23 cellular contexts compared by ENCODE assay signal in genomic region chr9:136507221-136507991, GRCh38. TPM values are rescaled to one million over a fixed set of nuclear protein-coding genes. Genes with fewer than 3 reads are reported as not detected.
DNase-seq lines count a peak whose midpoint lies in the region; ATAC-seq, FAIRE-seq and TF ChIP-seq lines count a peak whose summit lies in the region.
"Had no signal": no experiment of that assay in that cellular context is flagged by ENCODE, and none has a peak within 500 bp of the region (broad histone marks: within the 10 kb centered on the region; RNA-seq: fewer than 3 reads in every experiment).

No MANE protein-coding gene starts in this region.

- H4K20me1 ChIP-seq in HepG2 (ENCODE audit: insufficient read depth, low read length) = no peaks in the 10 kb centered on the region
- no peaks in the 10 kb centered on the region for H4K20me1 ChIP-seq in K562 (replicated peaks; ENCODE audit: control insufficient read depth, insufficient read depth, low read length)
- no peaks in the 10 kb centered on the region for H4K20me1 ChIP-seq in SK-N-SH (ENCODE audit: insufficient read depth)

- H3K27ac ChIP-seq in HepG2 (ENCODE audit: extremely low read length, insufficient read depth, low read length) = no peak overlapping the region
- no peak overlapping the region for H3K27ac ChIP-seq in right lobe of liver
- no peak overlapping the region for H3K27ac ChIP-seq in K562 (ENCODE audit: extremely low read depth, low read depth, low read length)
- no peak overlapping the region for H3K27ac ChIP-seq in neuronal stem cell (replicated peaks; ENCODE audit: low read length)
- H3K27ac ChIP-seq in foreskin keratinocyte = no peak overlapping the region
- H3K27ac ChIP-seq in SK-N-SH (ENCODE audit: low read depth in 2 of 2, low read length in 1 of 2) = no peak overlapping the region
- H3K27ac ChIP-seq: BLaER1 treated with 17β-estradiol and CSF1 and Interleukin-3, amounts not matched to agents 10 nM and 100 nM; C4-2B had no signal

- TF ChIP-seq CTCF in HepG2 (CRISPR knock-in tag; IDR thresholded peaks at IDR 0.05) (no peak), right lobe of liver (IDR thresholded peaks at IDR 0.05) (no peak), K562 (IDR thresholded peaks at IDR 0.05 in 2 of 3, conservative IDR thresholded peaks at IDR 0.05 in 1 of 3; ENCODE audit: insufficient read depth in 2 of 3, low read depth in 1 of 3, low read length in 3 of 3) (no peak), foreskin keratinocyte (conservative IDR thresholded peaks at IDR 0.05) (no peak), SK-N-SH (IDR thresholded peaks at IDR 0.05) (no peak)

- H3K4ac ChIP-seq in neuronal stem cell (ENCODE audit: low read length) = no peak overlapping the region

- TF ChIP-seq POLR2A in HepG2 (IDR thresholded peaks at IDR 0.05; ENCODE audit: insufficient read depth in 1 of 2, low read depth in 2 of 2, low read length in 2 of 2) (no peak), right lobe of liver (IDR thresholded peaks at IDR 0.05) (no peak), K562 (conservative IDR thresholded peaks at IDR 0.05) (no peak)

- peaks cover 33% of the 10 kb centered on the region for H3K79me1 ChIP-seq in neuronal stem cell (ENCODE audit: low read depth, low read length)

- TF ChIP-seq EP300 in HepG2 (IDR thresholded peaks at IDR 0.05; ENCODE audit: low read depth in 2 of 2, low read length in 2 of 2) (no peak), HepG2 (CRISPR knock-in tag; IDR thresholded peaks at IDR 0.05; ENCODE audit: borderline replicate concordance) (no peak), K562 (IDR thresholded peaks at IDR 0.05; ENCODE audit: low read length) (no peak), SK-N-SH (IDR thresholded peaks at IDR 0.05; ENCODE audit: borderline replicate concordance in 1 of 2, low read depth in 1 of 2, low read length in 1 of 2) (no peak)

- CTCF ChIA-PET in HepG2 (lab: Yijun Ruan, JAX; ENCODE audit: low intra/inter-chr PET ratio, low total read pairs) = no interaction called here
- CTCF ChIA-PET in K562 (lab: Yijun Ruan, JAX; ENCODE audit: low intra/inter-chr PET ratio) = no interaction called here
- CTCF ChIA-PET in SK-N-SH (lab: Yijun Ruan, JAX) = interaction anchor here (1.0 to 2.0 kb wide), 3 partner anchors 19 to 124 kb away, joined by 3 to 9 read pairs (median 5); no protein-coding TSS in a partner anchor

- no peak overlapping the region for H4K8ac ChIP-seq in neuronal stem cell (ENCODE audit: low read depth, low read length)

- no peaks in the 10 kb centered on the region for H3K4me1 ChIP-seq in HepG2 (ENCODE audit: insufficient read depth, low read length)
- no peaks in the 10 kb centered on the region for H3K4me1 ChIP-seq in right lobe of liver
- H3K4me1 ChIP-seq in K562 (replicated peaks in 1 of 2; ENCODE audit: control insufficient read depth in 2 of 2, insufficient read depth in 2 of 2, low read length in 2 of 2) = peaks cover 14 to 39% of the 10 kb centered on the region in 2 experiments
- H3K4me1 ChIP-seq in neuronal stem cell (ENCODE audit: control insufficient read depth in 2 of 2, insufficient read depth in 1 of 2, low read depth in 1 of 2, low read length in 2 of 2) = peaks cover 0 to 8% of the 10 kb centered on the region in 2 donors
- no peaks in the 10 kb centered on the region for H3K4me1 ChIP-seq in foreskin keratinocyte
- H3K4me1 ChIP-seq in SK-N-SH (ENCODE audit: control insufficient read depth in 1 of 2, insufficient read depth in 2 of 2, low read depth in 1 of 2, low read length in 1 of 2) = peaks cover 0 to 5% of the 10 kb centered on the region in 2 experiments; a peak in 1 of 4 replicates
- H3K4me1 ChIP-seq: BLaER1 treated with 17β-estradiol and CSF1 and Interleukin-3, amounts not matched to agents 10 nM and 100 nM; Caco-2 had no signal

- H3K79me2 ChIP-seq in HepG2 (ENCODE audit: insufficient read depth, low read length) = no peaks in the 10 kb centered on the region
- H3K79me2 ChIP-seq in K562 (ENCODE audit: control insufficient read depth, insufficient read depth, low read length) = peaks cover 7% of the 10 kb centered on the region; the same call in 1 of the 3 replicates
- no peaks in the 10 kb centered on the region for H3K79me2 ChIP-seq in SK-N-SH (ENCODE audit: insufficient read depth)

- no peak overlapping the region for H2BK120ac ChIP-seq in neuronal stem cell (ENCODE audit: low read depth, low read length)

- H2AFZ ChIP-seq in HepG2 (ENCODE audit: low read length) (no peak overlapping the region), K562 (ENCODE audit: low read depth, low read length) (no peak overlapping the region), neuronal stem cell (ENCODE audit: low read length) (no peak overlapping the region), SK-N-SH (ENCODE audit: low read depth) (no peak overlapping the region)

- no peak overlapping the region for H3K4me3 ChIP-seq in HepG2 (replicated peaks in 1 of 3; ENCODE audit: insufficient read depth in 1 of 3, low read depth in 2 of 3, low read length in 3 of 3)
- no peak overlapping the region for H3K4me3 ChIP-seq in right lobe of liver
- no peak overlapping the region for H3K4me3 ChIP-seq in H7 (ENCODE audit: insufficient read depth, low read depth, low read length)
- no peak overlapping the region for H3K4me3 ChIP-seq in K562
- H3K4me3 ChIP-seq in neuronal stem cell (ENCODE audit: low read length in 2 of 2) = no peak overlapping the region
- H3K4me3 ChIP-seq in SK-N-SH (ENCODE audit: low read depth in 2 of 2, low read length in 1 of 2) = no peak overlapping the region
- H3K4me3 ChIP-seq: BLaER1 treated with 17β-estradiol and CSF1 and Interleukin-3, amounts not matched to agents 10 nM and 100 nM had no signal

- no peaks in the 10 kb centered on the region for H3K36me3 ChIP-seq in HepG2 (replicated peaks in 1 of 2; ENCODE audit: control insufficient read depth in 1 of 2, insufficient read depth in 2 of 2, low read length in 2 of 2)
- H3K36me3 ChIP-seq in right lobe of liver = peaks cover 0 to 93% (median 52%) of the 10 kb centered on the region in 4 donors
- H3K36me3 ChIP-seq in H7 (replicated peaks; ENCODE audit: control insufficient read depth, insufficient read depth, low read length) = peaks cover 26% of the 10 kb centered on the region
- peaks cover 84% of the 10 kb centered on the region; the same call in 2 of the 3 replicates for H3K36me3 ChIP-seq in K562 (ENCODE audit: control insufficient read depth, insufficient read depth, low read length)
- peaks cover 89 to 99% of the 10 kb centered on the region in 2 donors for H3K36me3 ChIP-seq in neuronal stem cell (replicated peaks in 1 of 2; ENCODE audit: control insufficient read depth in 2 of 2, insufficient read depth in 2 of 2, low read length in 2 of 2)
- H3K36me3 ChIP-seq in SK-N-SH (replicated peaks in 1 of 2; ENCODE audit: control insufficient read depth in 1 of 2, insufficient read depth in 2 of 2, low read length in 1 of 2) = peaks cover 8 to 73% of the 10 kb centered on the region in 2 experiments

- H2BK15ac ChIP-seq in neuronal stem cell (ENCODE audit: low read length) = no peak overlapping the region

- no peak overlapping the region for H2AK5ac ChIP-seq in neuronal stem cell (ENCODE audit: low read depth, low read length)

- in situ Hi-C loops in HepG2 (cut with HindIII; ENCODE audit: extremely low pct_ligation_motif_present, low pct_unique_long_range_greater_than_20kb) = no loop called here
- in situ Hi-C loops in K562 (cut with MboI) = no loop called here

- TF ChIP-seq RAD21 in HepG2 (CRISPR knock-in tag; IDR thresholded peaks at IDR 0.05) (no peak), K562 (CRISPR knock-in tag; conservative IDR thresholded peaks at IDR 0.05 in 1 of 2, IDR thresholded peaks at IDR 0.05 in 1 of 2) (no peak), SK-N-SH (IDR thresholded peaks at IDR 0.05; ENCODE audit: low read length) (no peak)

- POLR2A ChIA-PET in HepG2 (lab: Yijun Ruan, JAX) = no interaction called here
- POLR2A ChIA-PET in K562 (lab: Yijun Ruan, JAX) = no interaction called here
- POLR2A ChIA-PET in SK-N-SH (lab: Yijun Ruan, JAX) = no interaction called here

- H3K9ac ChIP-seq in HepG2 (ENCODE audit: insufficient read depth, low read depth, low read length) = no peak overlapping the region
- no peak overlapping the region for H3K9ac ChIP-seq in K562 (ENCODE audit: insufficient read depth in 1 of 2, low read depth in 2 of 2, low read length in 2 of 2)
- H3K9ac ChIP-seq in neuronal stem cell (ENCODE audit: low read depth, low read length, poor library complexity) = peak overlapping the region; percentile 60
- no peak overlapping the region for H3K9ac ChIP-seq in SK-N-SH
- H3K9ac ChIP-seq: BLaER1 treated with 17β-estradiol and CSF1 and Interleukin-3, amounts not matched to agents 10 nM and 100 nM had no signal

- H3K18ac ChIP-seq in neuronal stem cell (ENCODE audit: low read length) = peak overlapping the region; percentile 5

- H3K14ac ChIP-seq in neuronal stem cell (ENCODE audit: low read length) = peak overlapping the region; percentile 63

- H3K9me2 ChIP-seq in SK-N-SH = no peaks in the 10 kb centered on the region

- H3K27me3 ChIP-seq in HepG2 (ENCODE audit: control insufficient read depth in 1 of 2, insufficient read depth in 2 of 2, low read length in 2 of 2) (no peaks in the 10 kb centered on the region), right lobe of liver (no peaks in the 10 kb centered on the region), H7 (ENCODE audit: control insufficient read depth, insufficient read depth, low read length) (no peaks in the 10 kb centered on the region), K562 (ENCODE audit: control insufficient read depth in 2 of 2, insufficient read depth in 2 of 2, low read length in 2 of 2) (no peaks in the 10 kb centered on the region), neuronal stem cell (ENCODE audit: control insufficient read depth in 3 of 3, insufficient read depth in 3 of 3, low read depth in 1 of 3, low read length in 3 of 3) (no peaks in the 10 kb centered on the region), foreskin keratinocyte (no peaks in the 10 kb centered on the region), SK-N-SH (ENCODE audit: insufficient read depth) (no peaks in the 10 kb centered on the region)
- H3K27me3 ChIP-seq: BLaER1 treated with 17β-estradiol and CSF1 and Interleukin-3, amounts not matched to agents 10 nM and 100 nM had no signal

- H3F3A ChIP-seq in SK-N-SH (replicated peaks; ENCODE audit: insufficient read depth) = no peaks in the 10 kb centered on the region

- no peak overlapping the region for H4K91ac ChIP-seq in neuronal stem cell (ENCODE audit: low read depth, low read length, poor library complexity)

- ATAC-seq in HepG2 (no peak), right lobe of liver (no peak), K562 (no peak), foreskin keratinocyte (no peak)
- ATAC-seq: CD8-positive, alpha-beta T cell had no signal

- WGBS in HepG2 (ENCODE audit: low lambda C conversion rate) = 72% methylated on average over 7 of the region's 28 CpGs
- WGBS in right lobe of liver (ENCODE audit: insufficient coverage, low coverage, low lambda C conversion rate, missing lambda C conversion rate) = no CpG with 5 or more reads among the region's 28 CpGs
- WGBS in K562 (ENCODE audit: insufficient coverage, low coverage, missing lambda C conversion rate) = 93% methylated on average over 14 of the region's 28 CpGs
- WGBS in neuronal stem cell (ENCODE audit: extremely low coverage in 2 of 2, insufficient read length in 2 of 2, insufficient replicate concordance in 1 of 2), 2 donors = no CpG with 5 or more reads among the region's 28 CpGs
- 75% methylated on average over 4 of the region's 28 CpGs for WGBS in SK-N-SH (ENCODE audit: low lambda C conversion rate)

- no peak overlapping the region for H2BK12ac ChIP-seq in neuronal stem cell (ENCODE audit: low read length)

- peak overlapping the region; percentile 24 for H2BK5ac ChIP-seq in neuronal stem cell (ENCODE audit: low read length)

- no peak overlapping the region for H3K4me2 ChIP-seq in HepG2 (ENCODE audit: low read depth, low read length)
- H3K4me2 ChIP-seq in K562 (ENCODE audit: insufficient read depth, low read length) = no peak overlapping the region
- H3K4me2 ChIP-seq in neuronal stem cell (ENCODE audit: insufficient read depth, low read length, poor library complexity, severe bottlenecking) = no peak overlapping the region
- no peak overlapping the region for H3K4me2 ChIP-seq in SK-N-SH
- H3K4me2 ChIP-seq: BLaER1 treated with 17β-estradiol and CSF1 and Interleukin-3, amounts not matched to agents 10 nM and 100 nM had no signal

- DNase-seq in HepG2 (ENCODE audit: low spot score) (no peak), right lobe of liver (no peak), H7 (peak; percentile 72), K562 (ENCODE audit: extremely low read depth in 1 of 4, low spot score in 3 of 4) (no peak), neuronal stem cell (ENCODE audit: low spot score) (no peak), NCI-H226 (no peak), foreskin keratinocyte (no peak), SK-N-SH (no peak)
- DNase-seq: 8988T; AML-193; Caco-2; Calu3; CD4-positive, alpha-beta T cell; CD8-positive, alpha-beta T cell; DMS79 treated with DMSO at 0.1 percent for 48 hours; GF-D8 had no signal

- intact Hi-C loops in HepG2 (cut with micrococcal nuclease; ENCODE audit: unreplicated experiment) (no loop called here), right lobe of liver (cut with DNase I) (no loop called here), K562 (cut with micrococcal nuclease) (no loop called here)

- H3K9me3 ChIP-seq in HepG2 (ENCODE audit: low read length) = no peaks in the 10 kb centered on the region
- no peaks in the 10 kb centered on the region for H3K9me3 ChIP-seq in right lobe of liver
- H3K9me3 ChIP-seq in K562 (replicated peaks; ENCODE audit: control insufficient read depth, insufficient read depth, low read depth, low read length) = no peaks in the 10 kb centered on the region
- H3K9me3 ChIP-seq in neuronal stem cell (replicated peaks in 1 of 2; ENCODE audit: control insufficient read depth in 2 of 2, insufficient read depth in 1 of 2, low read depth in 1 of 2, low read length in 2 of 2) = no peaks in the 10 kb centered on the region
- no peaks in the 10 kb centered on the region for H3K9me3 ChIP-seq in SK-N-SH
- H3K9me3 ChIP-seq: BLaER1 treated with 17β-estradiol and CSF1 and Interleukin-3, amounts not matched to agents 10 nM and 100 nM; Caco-2 had no signal

- H3K23ac ChIP-seq in neuronal stem cell (ENCODE audit: low read depth, low read length, poor library complexity) = peak overlapping the region; percentile 75

- no TSS peak for BruUV-seq in HepG2 (replicated peaks; lab: Mats Ljungman, UMichigan)
- BruUV-seq in K562 (replicated peaks; lab: Mats Ljungman, UMichigan) = no TSS peak

- FAIRE-seq in HepG2 (lab: Jason Lieb, UNC) = no peak
- FAIRE-seq in K562 (lab: Jason Lieb, UNC) = no peak
- FAIRE-seq: A204.1, D721Med, G401.6, GM12891, GM19239 had no signal

- peaks cover 6% of the 10 kb centered on the region for H3K9me1 ChIP-seq in K562 (ENCODE audit: control insufficient read depth, insufficient read depth, low read length)

RNA-seq across cellular contexts. Expression of gene SEC16A, which starts 24.6 kb away (rescaled TPM):
- total RNA-seq in HepG2 (2016; rRNA removed; fragmentation: Illumina TruSeq; extraction: Trizol) = 15.9 and 27.7 TPM in 2 replicates
- 3.9 TPM in 2 replicates for total RNA-seq in HepG2 (2016; cell fraction: cytosol; rRNA removed; fragmentation: Illumina TruSeq; extraction: Trizol; ENCODE audit: low read depth)
- 15.7 and 21.0 TPM in 2 replicates for total RNA-seq in HepG2 (2016; cell fraction: insoluble cytoplasmic fraction; rRNA removed; fragmentation: Illumina TruSeq; extraction: Trizol)
- total RNA-seq in HepG2 (2016; cell fraction: membrane; rRNA removed; fragmentation: Illumina TruSeq; extraction: Trizol) = 12.2 and 12.3 TPM in 2 replicates
- 25.4 and 28.9 TPM in 2 replicates for total RNA-seq in HepG2 (2016; cell fraction: nucleus; rRNA removed; fragmentation: Illumina TruSeq; extraction: Trizol)
- polyA plus RNA-seq in HepG2 (2011; rRNA removed) = 17.9 and 18.9 TPM in 2 replicates
- polyA plus RNA-seq in HepG2 (2011; cell fraction: cytosol; rRNA removed) = 12.7 and 13.2 TPM in 2 replicates
- 71.0 and 81.7 TPM in 2 replicates for polyA plus RNA-seq in HepG2 (2011; cell fraction: nucleus; rRNA removed)
- polyA plus RNA-seq in HepG2 (2012) = 26.1 and 28.5 TPM in 2 replicates
- 2.6 and 3.4 TPM in 2 replicates for polyA plus RNA-seq in HepG2 (2016; cell fraction: cytosol; fragmentation: Illumina TruSeq; extraction: Trizol; ENCODE audit: low read depth)
- polyA plus RNA-seq in HepG2 (2016; cell fraction: insoluble cytoplasmic fraction; fragmentation: Illumina TruSeq; extraction: Trizol; ENCODE audit: low read depth) = 29.5 and 38.6 TPM in 2 replicates
- polyA plus RNA-seq in HepG2 (2016; cell fraction: membrane; fragmentation: Illumina TruSeq; extraction: Trizol; ENCODE audit: low read depth) = 7.1 and 8.4 TPM in 2 replicates
- 72.9 and 74.4 TPM in 2 replicates for polyA plus RNA-seq in HepG2 (2016; cell fraction: nucleus; fragmentation: Illumina TruSeq; extraction: Trizol; ENCODE audit: insufficient read depth, low read depth)
- 29.0 and 33.5 TPM in 2 replicates for polyA minus RNA-seq in HepG2 (2011; rRNA and poly(A)+ RNA removed; ENCODE audit: low replicate concordance)
- polyA minus RNA-seq in HepG2 (2011; cell fraction: cytosol; rRNA and poly(A)+ RNA removed) = 27.1 and 28.7 TPM in 2 replicates
- polyA minus RNA-seq in HepG2 (2011; cell fraction: nucleus; rRNA and poly(A)+ RNA removed) = 24.8 and 24.9 TPM in 2 replicates
- total RNA-seq in right lobe of liver = 100 to 1,000 TPM in 2 of 6 experiments, 10 to 100 TPM in 4; 46.9 to 108 (median 72.0) TPM
- 17.7 and 23.2 TPM in 2 replicates for total RNA-seq in H7 (2014; rRNA removed; shearing (Covaris generic))
- 131 and 191 TPM in 2 replicates for total RNA-seq in K562 (2011; cell fraction: chromatin; rRNA removed; ENCODE audit: low replicate concordance)
- total RNA-seq in K562 (2011; cell fraction: nucleolus; rRNA removed) = 87.9 and 99.6 TPM in 2 replicates
- total RNA-seq in K562 (2011; cell fraction: nucleoplasm; rRNA removed) = 87.4 and 93.4 TPM in 2 replicates
- 17.1 and 20.1 TPM in 2 replicates for total RNA-seq in K562 (2014; rRNA removed)
- 9.1 and 9.3 TPM in 2 replicates for total RNA-seq in K562 (2014; rRNA removed; fragmentation: Illumina TruSeq; extraction: Trizol)
- total RNA-seq in K562 (2015; rRNA removed; fragmentation: Illumina TruSeq; extraction: Trizol) = 8.7 and 11.1 TPM in 2 replicates
- 56.1 and 62.8 TPM in 2 replicates for total RNA-seq in K562 (2021)
- polyA plus RNA-seq in K562 (2011; rRNA removed) = 14.0 and 25.1 TPM in 2 replicates
- 14.1 and 19.3 TPM in 2 replicates for polyA plus RNA-seq in K562 (2011; cell fraction: cytosol; rRNA removed)
- 83.4 and 92.4 TPM in 2 replicates for polyA plus RNA-seq in K562 (2011; cell fraction: nucleus; rRNA removed)
- 40.9 and 50.7 TPM in 2 replicates for polyA plus RNA-seq in K562 (2012)
- polyA plus RNA-seq in K562 (2014; fragmentation: Illumina TruSeq; extraction: Trizol) = 44.6 and 47.6 TPM in 2 replicates
- 10 to 100 TPM in 1 of 2 experiments, 1 to 10 TPM in 1; 8.3 to 12.0 TPM for polyA plus RNA-seq in K562 (2014; fragmentation: Nextera tagmentation; extraction: Ambion mirVana)
- polyA plus RNA-seq in K562 (2014; rRNA removed) = 30.9 and 32.2 TPM in 2 replicates
- polyA minus RNA-seq in K562 (2011; rRNA and poly(A)+ RNA removed) = 9.3 and 13.0 TPM in 2 replicates
- 32.1 and 45.6 TPM in 2 replicates for polyA minus RNA-seq in K562 (2011; cell fraction: cytosol; rRNA and poly(A)+ RNA removed)
- polyA minus RNA-seq in K562 (2011; cell fraction: nucleus; rRNA and poly(A)+ RNA removed) = 19.7 and 31.5 TPM in 2 replicates
- 14.7 TPM for polyA plus RNA-seq in neuronal stem cell (2013, experiment 1 of 2)
- polyA plus RNA-seq in neuronal stem cell (2013, experiment 2 of 2) = 15.9 TPM
- 61.8 and 68.9 TPM in 2 replicates for total RNA-seq in foreskin keratinocyte
- polyA plus RNA-seq in foreskin keratinocyte = 45.8 and 47.7 TPM in 2 replicates
- polyA plus RNA-seq in SK-N-SH (2012; rRNA removed) = 14.8 and 25.9 TPM in 2 replicates
- 17.4 and 19.1 TPM in 2 replicates for polyA plus RNA-seq in SK-N-SH (2012; cell fraction: cytosol; rRNA removed)
- polyA plus RNA-seq in SK-N-SH (2012; cell fraction: nucleus; rRNA removed) = 87.5 and 96.8 TPM in 2 replicates

RNA-seq across cellular contexts. Expression of gene NOTCH1, which starts 38.4 kb away (rescaled TPM):
- total RNA-seq in HepG2 (2016; rRNA removed; fragmentation: Illumina TruSeq; extraction: Trizol) (0.22 and 0.35 TPM in 2 replicates), right lobe of liver (10 to 100 TPM; 17.4 to 26.2 (median 19.3) TPM), K562 (2014; rRNA removed) (7.1 and 12.0 TPM in 2 replicates), K562 (2014; rRNA removed; fragmentation: Illumina TruSeq; extraction: Trizol) (0.69 and 0.73 TPM in 2 replicates), K562 (2015; rRNA removed; fragmentation: Illumina TruSeq; extraction: Trizol) (2.3 and 2.8 TPM in 2 replicates), K562 (2021) (26.7 and 31.4 TPM in 2 replicates), foreskin keratinocyte (41.9 and 49.8 TPM in 2 replicates)
- 0.18 and 0.20 TPM in 2 replicates for total RNA-seq in HepG2 (2016; cell fraction: cytosol; rRNA removed; fragmentation: Illumina TruSeq; extraction: Trizol; ENCODE audit: low read depth)
- 0.13 and 0.43 TPM in 2 replicates for total RNA-seq in HepG2 (2016; cell fraction: insoluble cytoplasmic fraction; rRNA removed; fragmentation: Illumina TruSeq; extraction: Trizol)
- total RNA-seq in HepG2 (2016; cell fraction: membrane; rRNA removed; fragmentation: Illumina TruSeq; extraction: Trizol) = 0.17 and 0.28 TPM in 2 replicates
- 0.69 and 1.3 TPM in 2 replicates for total RNA-seq in HepG2 (2016; cell fraction: nucleus; rRNA removed; fragmentation: Illumina TruSeq; extraction: Trizol)
- polyA plus RNA-seq in HepG2 (2011; rRNA removed) (0.09 and 0.12 TPM in 2 replicates), K562 (2011; rRNA removed) (1.2 and 2.2 TPM in 2 replicates), K562 (2014; fragmentation: Illumina TruSeq; extraction: Trizol) (2.6 and 6.3 TPM in 2 replicates), K562 (2014; fragmentation: Nextera tagmentation; extraction: Ambion mirVana) (under 1 TPM; 0.03 to 0.04 TPM), K562 (2014; rRNA removed) (8.2 and 8.6 TPM in 2 replicates), foreskin keratinocyte (8.3 and 11.7 TPM in 2 replicates), SK-N-SH (2012; rRNA removed) (2.6 and 6.6 TPM in 2 replicates)
- polyA plus RNA-seq in HepG2 (2011; cell fraction: cytosol; rRNA removed) = 0.04 and 0.11 TPM in 2 replicates
- 0.90 and 1.1 TPM in 2 replicates for polyA plus RNA-seq in HepG2 (2011; cell fraction: nucleus; rRNA removed)
- polyA plus RNA-seq in HepG2 (2012) = 0.09 and 0.31 TPM in 2 replicates
- polyA plus RNA-seq in HepG2 (2016; cell fraction: cytosol; fragmentation: Illumina TruSeq; extraction: Trizol; ENCODE audit: low read depth) = 0.02 TPM in 2 replicates
- 0.15 and 0.22 TPM in 2 replicates for polyA plus RNA-seq in HepG2 (2016; cell fraction: insoluble cytoplasmic fraction; fragmentation: Illumina TruSeq; extraction: Trizol; ENCODE audit: low read depth)
- 0.05 and 0.13 TPM in 2 replicates for polyA plus RNA-seq in HepG2 (2016; cell fraction: membrane; fragmentation: Illumina TruSeq; extraction: Trizol; ENCODE audit: low read depth)
- 1.3 and 1.9 TPM in 2 replicates for polyA plus RNA-seq in HepG2 (2016; cell fraction: nucleus; fragmentation: Illumina TruSeq; extraction: Trizol; ENCODE audit: insufficient read depth, low read depth)
- 0.54 and 4.7 TPM in 2 replicates for polyA minus RNA-seq in HepG2 (2011; rRNA and poly(A)+ RNA removed; ENCODE audit: low replicate concordance)
- polyA minus RNA-seq in HepG2 (2011; cell fraction: cytosol; rRNA and poly(A)+ RNA removed) = 0.44 and 0.99 TPM in 2 replicates
- 0.64 and 0.75 TPM in 2 replicates for polyA minus RNA-seq in HepG2 (2011; cell fraction: nucleus; rRNA and poly(A)+ RNA removed)
- 32.2 and 33.3 TPM in 2 replicates for total RNA-seq in H7 (2014; rRNA removed; shearing (Covaris generic))
- total RNA-seq in K562 (2011; cell fraction: chromatin; rRNA removed; ENCODE audit: low replicate concordance) = 19.9 and 65.7 TPM in 2 replicates
- 52.4 and 65.7 TPM in 2 replicates for total RNA-seq in K562 (2011; cell fraction: nucleolus; rRNA removed)
- total RNA-seq in K562 (2011; cell fraction: nucleoplasm; rRNA removed) = 25.2 and 35.0 TPM in 2 replicates
- polyA plus RNA-seq in K562 (2011; cell fraction: cytosol; rRNA removed) = 2.9 and 4.9 TPM in 2 replicates
- 13.3 and 22.9 TPM in 2 replicates for polyA plus RNA-seq in K562 (2011; cell fraction: nucleus; rRNA removed)
- 10.2 and 14.1 TPM in 2 replicates for polyA plus RNA-seq in K562 (2012)
- polyA minus RNA-seq in K562 (2011; rRNA and poly(A)+ RNA removed) = 2.0 and 2.8 TPM in 2 replicates
- polyA minus RNA-seq in K562 (2011; cell fraction: cytosol; rRNA and poly(A)+ RNA removed) = 35.0 and 45.4 TPM in 2 replicates
- 15.9 and 18.9 TPM in 2 replicates for polyA minus RNA-seq in K562 (2011; cell fraction: nucleus; rRNA and poly(A)+ RNA removed)
- 32.9 TPM for polyA plus RNA-seq in neuronal stem cell (2013, experiment 1 of 2)
- polyA plus RNA-seq in neuronal stem cell (2013, experiment 2 of 2) = 33.2 TPM
- 3.3 and 4.8 TPM in 2 replicates for polyA plus RNA-seq in SK-N-SH (2012; cell fraction: cytosol; rRNA removed)
- 25.0 and 35.2 TPM in 2 replicates for polyA plus RNA-seq in SK-N-SH (2012; cell fraction: nucleus; rRNA removed)

Comparison
In these comparisons a context has a peak if more than half of its experiments do, and no peak if none do; other contexts are left out.
1. Of the 241 proteins assayed by ChIP-seq in both HepG2 and K562: peak only in HepG2: none; only in K562: none; in both: ZFP36; in neither: 240.